15 cellular contexts compared by ENCODE assay signal in genomic region chr6:166575190-166575589, GRCh38. TPM values are rescaled to one million over a fixed set of nuclear protein-coding genes. Genes with fewer than 3 reads are reported as not detected.
A peak's percentile ranks its signal among the peaks of the same experiment; 100 is the strongest.
DNase-seq lines count a peak whose midpoint lies in the region; ATAC-seq and TF ChIP-seq lines count a peak whose summit lies in the region.
"Had no signal": no experiment of that assay in that cellular context is flagged by ENCODE, and none has a peak within 500 bp of the region (broad histone marks: within the 10 kb centered on the region; RNA-seq: fewer than 3 reads in every experiment).

No MANE protein-coding gene starts in this region.

- H3K4me1 ChIP-seq in ascending aorta (peaks cover 0 to 5% of the 10 kb centered on the region in 2 donors), uterus (peaks cover 0 to 7% of the 10 kb centered on the region in 2 donors)
- H3K4me1 ChIP-seq: breast epithelium had no signal

- no peak for TF ChIP-seq POLR2A in uterus (IDR thresholded peaks at IDR 0.05)

- intact Hi-C loops in ascending aorta (cut with DNase I) (loop anchor here (1.0 to 5.0 kb wide), 3 partner anchors 18 to 52 kb away; partner anchors contain the start of gene RPS6KA2), uterus (cut with DNase I; ENCODE audit: low total_unique reads) (no loop called here)

- H3K4me3 ChIP-seq in ascending aorta, result no peak overlapping the region
- no peak overlapping the region for H3K4me3 ChIP-seq in fibroblast of pulmonary artery (replicated peaks; ENCODE audit: low read depth, low read length)
- H3K4me3 ChIP-seq in uterus, result no peak overlapping the region
- H3K4me3 ChIP-seq: BLaER1 treated with 17β-estradiol and CSF1 and Interleukin-3, amounts not matched to agents 10 nM and 100 nM; breast epithelium; mucosa of descending colon had no signal

- peaks cover 0 to 4% of the 10 kb centered on the region in 2 donors for H3K9me3 ChIP-seq in ascending aorta
- peaks cover 0 to 5% of the 10 kb centered on the region in 2 donors for H3K9me3 ChIP-seq in uterus

- H3K27me3 ChIP-seq in ascending aorta (no peaks in the 10 kb centered on the region), uterus (no peaks in the 10 kb centered on the region)
- H3K27me3 ChIP-seq: BLaER1 treated with 17β-estradiol and CSF1 and Interleukin-3, amounts not matched to agents 10 nM and 100 nM; breast epithelium had no signal

- H3K27ac ChIP-seq in ascending aorta (peak overlapping the region; percentile 43 to 60), uterus (peak overlapping the region; percentile 74 to 85)
- H3K27ac ChIP-seq: BLaER1 treated with 17β-estradiol and CSF1 and Interleukin-3, amounts not matched to agents 10 nM and 100 nM; parathyroid adenoma had no signal

- TF ChIP-seq CTCF in ascending aorta (IDR thresholded peaks at IDR 0.05) (no peak), fibroblast of pulmonary artery (IDR thresholded peaks at IDR 0.05; ENCODE audit: low read length, missing control alignments) (no peak), uterus (IDR thresholded peaks at IDR 0.05) (no peak)

- DNase-seq in ascending aorta (ENCODE audit: low spot score in 2 of 2) (peak; percentile 26 to 85), fibroblast of pulmonary artery (ENCODE audit: low read depth) (peak; percentile 69), occipital lobe (lab: John Stamatoyannopoulos, UW) (peak; percentile 43), uterus (peak; percentile 80 to 88), COLO829 (ENCODE audit: low spot score) (no peak), NCI-H1930 (lab: John Stamatoyannopoulos, UW) (no peak)
- DNase-seq: activated CD4-positive, alpha-beta T cell treated with anti-CD3 and anti-CD28 coated beads for 48 hours; activated naive CD4-positive, alpha-beta T cell treated with anti-CD3 and anti-CD28 coated beads, Interleukin-2, amount 50 U/mL, for 16 hours; mucosa of descending colon; SIG-M5; T1000 had no signal

- no peaks in the 10 kb centered on the region for H3K36me3 ChIP-seq in ascending aorta
- H3K36me3 ChIP-seq in uterus, result no peaks in the 10 kb centered on the region
- H3K36me3 ChIP-seq: BLaER1 treated with 17β-estradiol and CSF1 and Interleukin-3, amounts not matched to agents 10 nM and 100 nM; breast epithelium had no signal

- no peak for ATAC-seq in GM19395 (IDR thresholded peaks at IDR 0.05; ENCODE audit: unreplicated experiment)
- ATAC-seq: mucosa of descending colon had no signal

RNA-seq across cellular contexts. Expression of gene RAMACL, which starts 11.3 kb away (rescaled TPM):
- total RNA-seq in ascending aorta (not detected), occipital lobe (1.2 TPM), uterus (1 to 10 TPM in 3 of 4 donors, not detected in 1; 1.5 to 8.1 (median 1.8) TPM)

RNA-seq across cellular contexts. Expression of gene RPS6KA2, which starts 51.9 kb away (rescaled TPM):
- 196 TPM for total RNA-seq in ascending aorta
- total RNA-seq in occipital lobe, result 18.4 TPM
- 10 to 100 TPM; 34.0 to 78.4 (median 55.8) TPM for total RNA-seq in uterus

Comparison
In these comparisons a context has a peak if more than half of its experiments do, and no peak if none do; other contexts are left out.
1. DNase-seq: peak in ascending aorta (2 of 2), fibroblast of pulmonary artery (single experiment), occipital lobe (single experiment) and uterus (2 of 2); none in COLO829 (single experiment) and NCI-H1930 (0 of 2).